17 cellular contexts compared by ENCODE assay signal in the genomic region with DNA sequence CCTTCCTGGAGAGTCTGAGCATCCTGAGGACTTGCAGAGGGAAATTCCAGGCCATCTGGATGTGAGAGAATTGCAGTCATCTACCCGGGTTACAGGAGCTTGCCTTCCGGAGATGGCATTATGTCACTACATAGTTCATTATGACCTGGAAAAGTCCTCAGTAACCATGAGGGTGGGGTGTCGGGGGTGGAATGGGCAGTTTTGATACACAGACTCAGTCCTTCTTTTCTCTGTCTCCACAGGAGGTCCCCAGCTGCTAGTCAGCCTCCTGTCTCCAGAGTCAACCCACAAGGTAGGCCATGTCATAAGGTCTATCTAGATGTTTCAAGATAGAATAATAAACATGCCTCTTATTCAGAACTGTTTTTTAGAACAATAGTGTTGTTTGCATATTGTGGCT.
A peak's percentile ranks its signal among the peaks of the same experiment; 100 is the strongest.
DNase-seq lines count a peak whose midpoint lies in the region; ATAC-seq and TF ChIP-seq lines count a peak whose summit lies in the region.
"Had no signal": no experiment of that assay in that cellular context is flagged by ENCODE, and none has a peak within 500 bp of the region (broad histone marks: within the 10 kb centered on the region; RNA-seq: fewer than 3 reads in every experiment).

No MANE protein-coding gene starts in this region.

- no peak for TF ChIP-seq POLR2A in HCT116 (IDR thresholded peaks at IDR 0.05; ENCODE audit: borderline replicate concordance, extremely low read depth, insufficient read depth, insufficient read length)

- H3K9ac ChIP-seq in HCT116 (ENCODE audit: low read length) = peak overlapping the region; percentile 51

- BruUV-seq in HCT116 (replicated peaks; lab: Mats Ljungman, UMichigan) = no TSS peak

- H4K20me1 ChIP-seq in HCT116 (ENCODE audit: insufficient read depth) (no peaks in the 10 kb centered on the region), osteoblast (ENCODE audit: insufficient read depth, low read length) (no peaks in the 10 kb centered on the region)

- H3K79me2 ChIP-seq in HCT116 (ENCODE audit: insufficient read depth, low read length) (no peaks in the 10 kb centered on the region), osteoblast (ENCODE audit: insufficient read depth, low read length) (no peaks in the 10 kb centered on the region)

- H3K36me3 ChIP-seq in HCT116 (ENCODE audit: control insufficient read depth in 1 of 2, insufficient read depth in 2 of 2, low read length in 2 of 2) (no peaks in the 10 kb centered on the region), osteoblast (ENCODE audit: insufficient read depth, low read length) (no peaks in the 10 kb centered on the region)
- H3K36me3 ChIP-seq: stomach had no signal

- ATAC-seq in HCT116 (peak; percentile 39), GM18517 (IDR thresholded peaks at IDR 0.05; ENCODE audit: unreplicated experiment) (no peak)
- ATAC-seq: naive thymus-derived CD4-positive, alpha-beta T cell had no signal

- DNase-seq in COLO668 (lab: John Stamatoyannopoulos, UW; ENCODE audit: unreplicated experiment) (peak; percentile 29), HCT116 (ENCODE audit: low read depth, low spot score) (no peak), caudate nucleus (lab: John Stamatoyannopoulos, UW) (no peak), osteoblast (ENCODE audit: insufficient read length, low spot score, missing footprints) (no peak), GM19240 (ENCODE audit: insufficient read length, low spot score) (no peak), NCI-H510A treated with DMSO at 0.1 percent for 48 hours (lab: John Stamatoyannopoulos, UW) (no peak), NCI-H510A (lab: John Stamatoyannopoulos, UW) (no peak)
- DNase-seq: activated CD4-positive, alpha-beta T cell treated with anti-CD3 and anti-CD28 coated beads, Interleukin-2, amount 50 U/mL, for 48 hours; activated effector memory CD4-positive, alpha-beta T cell treated with Interleukin-2 at 50 U/mL for 16 hours; effector CD8-positive, alpha-beta T cell; naive thymus-derived CD4-positive, alpha-beta T cell; NCI-H1092 treated with DMSO at 0.1 percent for 48 hours; NCI-H226; RPMI8226; stomach; T-helper 2 cell had no signal

- H2AFZ ChIP-seq in HCT116 (ENCODE audit: low read depth, low read length, poor library complexity, severe bottlenecking) (no peak overlapping the region), osteoblast (ENCODE audit: low read length) (no peak overlapping the region)

- H3K27me3 ChIP-seq in HCT116 (ENCODE audit: insufficient read depth, low read length) (no peaks in the 10 kb centered on the region), osteoblast (ENCODE audit: insufficient read depth, low read length) (no peaks in the 10 kb centered on the region)
- H3K27me3 ChIP-seq: stomach had no signal

- TF ChIP-seq CTCF in HCT116 (IDR thresholded peaks at IDR 0.05 in 2 of 3, conservative IDR thresholded peaks at IDR 0.05 in 1 of 3; ENCODE audit: borderline replicate concordance in 1 of 3, insufficient read depth in 1 of 3, low read depth in 2 of 3, low read length in 2 of 3) (no peak), osteoblast (IDR thresholded peaks at IDR 0.05; ENCODE audit: extremely low read depth, low read depth, low read length) (no peak)

- H3K27ac ChIP-seq in HCT116 (ENCODE audit: low read depth, low read length) = peak overlapping the region; percentile 96
- peak overlapping the region; percentile 0 for H3K27ac ChIP-seq in caudate nucleus (ENCODE audit: low read depth, low read length)
- peak overlapping the region; percentile 80 for H3K27ac ChIP-seq in osteoblast (ENCODE audit: low read depth, low read length)

- H3K9me3 ChIP-seq in HCT116 (ENCODE audit: control insufficient read depth in 1 of 2, insufficient read depth in 1 of 2, low read depth in 1 of 2, low read length in 2 of 2) (no peaks in the 10 kb centered on the region), osteoblast (ENCODE audit: low read depth, low read length) (no peaks in the 10 kb centered on the region)
- H3K9me3 ChIP-seq: stomach had no signal

- H3K9me2 ChIP-seq in HCT116 (ENCODE audit: insufficient read depth) = no peaks in the 10 kb centered on the region

- POLR2A ChIA-PET in HCT116 (lab: Charles Lee) = interaction anchor here (0.7 to 1.2 kb wide), 2 partner anchors 66 to 81 kb away, joined by 3 read pairs; no protein-coding TSS in a partner anchor

- intact Hi-C loops in HCT116 (cut with micrococcal nuclease) = no loop called here

- H3K4me1 ChIP-seq in HCT116 (ENCODE audit: control insufficient read depth in 1 of 2, insufficient read depth in 2 of 2, low read length in 2 of 2) (peaks cover 84 to 98% of the 10 kb centered on the region in 2 experiments), osteoblast (ENCODE audit: insufficient read depth, low read length) (peaks cover 48% of the 10 kb centered on the region)

- CTCF ChIA-PET in HCT116 (lab: Charles Lee) = interaction anchor here (1.0 kb wide), 1 partner anchor 238 kb away, joined by 3 read pairs; no protein-coding TSS in a partner anchor

- TF ChIP-seq RAD21 in HCT116 (IDR thresholded peaks at IDR 0.05; ENCODE audit: low read depth) = peak; percentile 38

- H3K4me3 ChIP-seq in HCT116 (replicated peaks in 1 of 2; ENCODE audit: low read depth in 1 of 2, low read length in 2 of 2) = peak overlapping the region in 1 of 2 experiments; percentile 6; a peak in 1 of 4 replicates
- no peak overlapping the region for H3K4me3 ChIP-seq in osteoblast (ENCODE audit: insufficient read depth, low read length)
- H3K4me3 ChIP-seq: stomach had no signal

- H3K4me2 ChIP-seq in HCT116 (ENCODE audit: low read length) = peak overlapping the region; percentile 58
- no peak overlapping the region for H3K4me2 ChIP-seq in osteoblast (ENCODE audit: insufficient read depth, low read length)

- RAD21 ChIA-PET in HCT116 (lab: Charles Lee; ENCODE audit: low non-redundant PET in 1 of 2, low total read pairs in 2 of 2, uncharacterized antibody in 2 of 2, unreplicated experiment in 2 of 2) = no interaction called here

TF ChIP-seq in HCT116, 20 proteins besides CTCF, POLR2A, EP300 and RAD21:
- TF ChIP-seq SRF (IDR thresholded peaks at IDR 0.05; ENCODE audit: low read depth) (no peak), SP1 (IDR thresholded peaks at IDR 0.05; ENCODE audit: low read depth) (0 out of 2 replicates have a peak, but pooled peaks have one; percentile 34), EZH2 (IDR thresholded peaks at IDR 0.05) (no peak), POLR2AphosphoS5 (IDR thresholded peaks at IDR 0.05; ENCODE audit: low read depth, low read length) (0 out of 2 replicates have a peak, but pooled peaks have one; percentile 13), YY1 (IDR thresholded peaks at IDR 0.05; ENCODE audit: extremely low read depth, insufficient replicate concordance, low read depth, low read length) (peak; percentile 22), CBX3 (IDR thresholded peaks at IDR 0.05; ENCODE audit: low read depth) (0 out of 2 replicates have a peak, but pooled peaks have one; percentile 21)
- TF ChIP-seq, protein P1, sequence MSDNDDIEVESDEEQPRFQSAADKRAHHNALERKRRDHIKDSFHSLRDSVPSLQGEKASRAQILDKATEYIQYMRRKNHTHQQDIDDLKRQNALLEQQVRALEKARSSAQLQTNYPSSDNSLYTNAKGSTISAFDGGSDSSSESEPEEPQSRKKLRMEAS (IDR thresholded peaks at IDR 0.05) = peak; percentile 3; the same call in 1 of the 2 replicates

Comparison
In these comparisons a context has a peak if more than half of its experiments do, and no peak if none do; other contexts are left out.
1. H3K27ac ChIP-seq: peak in every context shown above with its lines; median percentile 96 in HCT116; 80 in osteoblast; 0 in caudate nucleus.